ENCODE assay signal across 20 cellular contexts in genomic region chr18:9858642-9859041, GRCh38. TPM values are rescaled to one million over a fixed set of nuclear protein-coding genes. Genes with fewer than 3 reads are reported as not detected.
DNase-seq lines count a peak whose midpoint lies in the region; ATAC-seq, FAIRE-seq and TF ChIP-seq lines count a peak whose summit lies in the region.
"Had no signal": no experiment of that assay in that cellular context is flagged by ENCODE, and none has a peak within 500 bp of the region (broad histone marks: within the 10 kb centered on the region; RNA-seq: fewer than 3 reads in every experiment).

No MANE protein-coding gene starts in this region.

- peak; percentile 67 to 73 for ATAC-seq in left cardiac atrium
- ATAC-seq in Right ventricle myocardium inferior: no peak
- no peak for ATAC-seq in HG03565 (IDR thresholded peaks at IDR 0.05; ENCODE audit: unreplicated experiment)
- no peak for ATAC-seq in GM23338

- H3K4me2 ChIP-seq in neural cell (ENCODE audit: low read length) (peak overlapping the region; percentile 15), GM23338 (no peak overlapping the region)

- peak overlapping the region; percentile 13 for H3K9ac ChIP-seq in neural cell (ENCODE audit: low read length)
- H3K9ac ChIP-seq: GM23248 had no signal

- H3K9me3 ChIP-seq in neural cell (ENCODE audit: low read length): no peaks in the 10 kb centered on the region
- H3K9me3 ChIP-seq: Caco-2 had no signal

- DNase-seq in left cardiac atrium (no peak), Right ventricle myocardium inferior (ENCODE audit: missing footprints) (no peak), RCC 7860 (ENCODE audit: low spot score) (no peak), glomerular visceral epithelial cell (ENCODE audit: extremely low spot score) (peak; percentile 21), GM23338 (ENCODE audit: low spot score) (no peak)
- DNase-seq: ACHN; Caco-2; CD4-positive, alpha-beta T cell; GM23248; HCEC 1CT; IMR-90 had no signal

- intact Hi-C loops in left cardiac atrium (cut with DNase I) (no loop called here), Right ventricle myocardium inferior (cut with DNase I) (no loop called here)

- H4K20me1 ChIP-seq in neural cell (ENCODE audit: insufficient read depth): no peaks in the 10 kb centered on the region
- H4K20me1 ChIP-seq in GM23338 (replicated peaks; ENCODE audit: insufficient read depth): no peaks in the 10 kb centered on the region

- no peak overlapping the region for H3K4me3 Mint-ChIP-seq in GM23338
- H3K4me3 Mint-ChIP-seq: CD4-positive, alpha-beta T cell had no signal

- H3K36me3 Mint-ChIP-seq in GM23338 (ENCODE audit: low read depth): no peaks in the 10 kb centered on the region; the same call in 2 of the 3 replicates

- H3K27me3 ChIP-seq in neural cell (ENCODE audit: insufficient read depth, low read depth, low read length) (no peaks in the 10 kb centered on the region), GM23338 (ENCODE audit: insufficient read depth) (no peaks in the 10 kb centered on the region)

- H3F3A ChIP-seq in neural cell (ENCODE audit: insufficient read depth, low read length, poor library complexity, severe bottlenecking): no peaks in the 10 kb centered on the region
- H3F3A ChIP-seq in GM23338 (replicated peaks; ENCODE audit: low read depth): no peaks in the 10 kb centered on the region

- H2AFZ ChIP-seq in neural cell (ENCODE audit: low read depth, low read length) (no peak overlapping the region), GM23338 (no peak overlapping the region)
- H2AFZ ChIP-seq: GM23248 had no signal

- TF ChIP-seq RAD21 in neural cell (conservative IDR thresholded peaks at IDR 0.05): no peak

- H3K27ac ChIP-seq in neural cell (ENCODE audit: low read length) (peak overlapping the region; percentile 60), GM23338 (ENCODE audit: low read depth) (no peak overlapping the region)
- H3K27ac ChIP-seq: C4-2B, GM23248, HL-60 had no signal

- no peaks in the 10 kb centered on the region for H3K9me3 Mint-ChIP-seq in GM23338
- H3K9me3 Mint-ChIP-seq: CD4-positive, alpha-beta T cell had no signal

- peak; percentile 39 for FAIRE-seq in RCC 7860 (lab: Jason Lieb, UNC)
- FAIRE-seq: A204.1, D721Med, G401.6, GM12891, H54 had no signal

- H3K4me1 ChIP-seq in GM23338 (ENCODE audit: insufficient read depth): no peaks in the 10 kb centered on the region
- H3K4me1 ChIP-seq: Caco-2 had no signal

- peak overlapping the region; percentile 36 for H3K4me3 ChIP-seq in neural cell (ENCODE audit: low read length)
- H3K4me3 ChIP-seq in GM23338: no peak overlapping the region
- H3K4me3 ChIP-seq: GM23248 had no signal

- peaks cover 2% of the 10 kb centered on the region; the same call in 1 of the 3 replicates for H3K4me1 Mint-ChIP-seq in GM23338

- TF ChIP-seq CTCF in neural cell (IDR thresholded peaks at IDR 0.05; ENCODE audit: poor library complexity, severe bottlenecking) (no peak), GM23338 (conservative IDR thresholded peaks at IDR 0.05; ENCODE audit: low read depth in 2 of 2) (no peak)

- H3K9me2 ChIP-seq in neural cell (ENCODE audit: insufficient read depth, low read length) (no peaks in the 10 kb centered on the region), GM23338 (ENCODE audit: insufficient read depth) (no peaks in the 10 kb centered on the region)

- H3K36me3 ChIP-seq in neural cell (ENCODE audit: insufficient read depth, low read length) (no peaks in the 10 kb centered on the region), GM23338 (ENCODE audit: insufficient read depth) (no peaks in the 10 kb centered on the region)

- TF ChIP-seq EP300 in neural cell (conservative IDR thresholded peaks at IDR 0.05; ENCODE audit: poor library complexity, severe bottlenecking): no peak

- peaks cover 5% of the 10 kb centered on the region for H3K27me3 Mint-ChIP-seq in GM23338 (ENCODE audit: insufficient read depth, low read depth, poor library complexity)
- H3K27me3 Mint-ChIP-seq: CD4-positive, alpha-beta T cell had no signal

- H3K27ac Mint-ChIP-seq in GM23338: no peak overlapping the region
- H3K27ac Mint-ChIP-seq: CD4-positive, alpha-beta T cell had no signal

- H3K79me2 ChIP-seq in neural cell (replicated peaks; ENCODE audit: insufficient read depth, low read length): no peaks in the 10 kb centered on the region
- H3K79me2 ChIP-seq in GM23338 (replicated peaks; ENCODE audit: insufficient read depth): no peaks in the 10 kb centered on the region

TF ChIP-seq in neural cell, 6 proteins besides CTCF, POLR2A, EP300 and RAD21:
- TF ChIP-seq REST (IDR thresholded peaks at IDR 0.05; ENCODE audit: borderline replicate concordance): peak; percentile 86
- no peak for TF ChIP-seq SMC3 (conservative IDR thresholded peaks at IDR 0.05; ENCODE audit: poor library complexity)
TF ChIP-seq in neural cell: peak in this region for 1.

TF ChIP-seq in GM23338, 12 proteins besides CTCF, POLR2A, EP300 and RAD21:
- TF ChIP-seq ZNF114 (CRISPR knock-in tag; IDR thresholded peaks at IDR 0.05): no peak
- no peak for TF ChIP-seq POLR2AphosphoS5 (IDR thresholded peaks at IDR 0.05; ENCODE audit: low read depth)
- no peak for TF ChIP-seq EZH2phosphoT487 (IDR thresholded peaks at IDR 0.05; ENCODE audit: unreplicated experiment)
- no peak for TF ChIP-seq ETS1 (IDR thresholded peaks at IDR 0.05)

RNA-seq across cellular contexts. Expression of gene TXNDC2, which starts 27.1 kb away (rescaled TPM):
- total RNA-seq in left cardiac atrium: under 1 TPM in 1 of 2 donors, not detected in 1; 0.18 TPM
- total RNA-seq in Right ventricle myocardium inferior: not detected
- 0.41 TPM in 1 of 2 replicates, not detected in the other for polyA plus RNA-seq in neural cell
- not detected in 2 replicates for polyA minus RNA-seq in neural cell
- not detected in 2 replicates for total RNA-seq in GM23338 (2014; rRNA removed; shearing (Covaris generic))
- 0.16 TPM in 1 of 2 replicates, not detected in the other for polyA plus RNA-seq in GM23338 (2016; fragmentation: Nextera tagmentation; extraction: Ambion mirVana)
- total RNA-seq: Caco-2; CD4-positive, alpha-beta T cell; GM23248 had no signal
- polyA plus RNA-seq: GM23248, IMR-90 had no signal

RNA-seq across cellular contexts. Expression of gene VAPA, which starts 55.2 kb away (rescaled TPM):
- total RNA-seq in left cardiac atrium (100 to 1,000 TPM; 169 to 219 TPM), Right ventricle myocardium inferior (203 TPM)
- polyA plus RNA-seq in neural cell (236 and 317 TPM in 2 replicates), GM23338 (2016; fragmentation: Nextera tagmentation; extraction: Ambion mirVana) (158 and 162 TPM in 2 replicates)
- polyA minus RNA-seq in neural cell: 284 and 388 TPM in 2 replicates
- 166 and 178 TPM in 2 replicates for total RNA-seq in GM23338 (2014; rRNA removed; shearing (Covaris generic))

Comparison
In these comparisons a context has a peak if more than half of its experiments do, and no peak if none do; other contexts are left out.
1. ATAC-seq: peak in left cardiac atrium (2 of 2); none in Right ventricle myocardium inferior (single experiment), HG03565 (single experiment) and GM23338 (single experiment).